In the genomic region with DNA sequence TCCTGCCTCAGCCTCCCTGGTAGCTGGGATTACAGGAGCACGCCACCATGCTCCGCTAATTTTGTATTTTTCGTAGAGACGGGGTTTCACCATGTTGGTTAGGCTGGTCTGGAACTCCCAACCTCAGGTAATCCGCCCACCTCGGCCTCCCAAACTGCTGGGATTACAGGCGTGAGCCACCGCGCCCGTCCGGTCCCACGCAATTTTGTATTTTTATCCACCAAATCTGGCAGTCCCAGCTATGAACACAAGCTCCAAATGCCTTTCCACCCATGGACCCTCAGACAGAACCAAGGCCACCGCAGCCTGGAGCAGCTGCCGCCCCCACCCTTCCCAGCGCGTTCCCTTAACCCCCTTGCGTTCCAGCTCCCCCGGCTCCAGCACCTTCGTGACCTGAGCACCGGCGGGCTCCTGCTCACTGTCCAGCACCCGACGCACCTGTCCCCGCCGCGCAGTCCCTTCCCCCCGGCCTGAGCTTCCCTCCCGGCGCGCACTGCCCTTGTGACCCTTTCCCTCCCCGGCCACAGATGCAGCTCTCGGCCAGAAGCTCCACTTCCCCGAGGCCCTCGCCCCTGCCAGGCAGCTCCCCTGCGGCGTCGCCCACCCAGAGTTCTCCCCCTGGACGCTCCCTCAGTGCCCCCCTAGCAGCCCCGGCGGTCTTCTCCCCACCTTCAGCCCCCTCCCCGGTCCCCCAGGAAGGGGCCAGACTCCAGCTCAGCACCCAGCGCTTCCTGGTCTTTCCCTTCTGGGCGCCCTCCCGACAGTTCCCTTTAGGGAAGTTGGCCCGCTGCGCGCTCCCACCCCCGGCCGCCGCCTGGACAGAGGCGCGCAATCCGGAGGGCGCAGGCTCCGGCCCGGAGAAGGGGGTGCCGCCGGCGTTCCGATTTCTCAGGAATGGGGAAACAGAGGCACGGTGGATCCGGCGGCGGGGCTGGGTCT, we compare ENCODE assay signal across 8 cellular contexts. TPM values are rescaled to one million over a fixed set of nuclear protein-coding genes. Genes with fewer than 3 reads are reported as not detected.
DNase-seq lines count a peak whose midpoint lies in the region; ATAC-seq, FAIRE-seq and TF ChIP-seq lines count a peak whose summit lies in the region.

No MANE protein-coding gene starts in this region.

- H3K4me1 ChIP-seq in A549 (no peaks in the 10 kb centered on the region), duodenal mucosa (ENCODE audit: control insufficient read depth in 1 of 2, insufficient read depth in 2 of 2, low read length in 2 of 2) (peaks cover 0 to 5% of the 10 kb centered on the region in 2 donors), OCI-LY7 (ENCODE audit: insufficient read depth, low read length, poor library complexity, severe bottlenecking) (peaks cover 9% of the 10 kb centered on the region)

- TF ChIP-seq RAD21 in A549 (conservative IDR thresholded peaks at IDR 0.05 in 1 of 2, IDR thresholded peaks at IDR 0.05 in 1 of 2) = no peak

- H3K79me2 ChIP-seq in OCI-LY7 (ENCODE audit: insufficient read depth, low read depth, low read length) = no peaks in the 10 kb centered on the region

- intact Hi-C loops in OCI-LY7 (cut with micrococcal nuclease; ENCODE audit: unreplicated experiment) = no loop called here

- H3K4me1 Mint-ChIP-seq in naive B cell = peaks cover 8 to 18% (median 17%) of the 10 kb centered on the region in 3 donors

- no peaks in the 10 kb centered on the region for H4K20me1 ChIP-seq in OCI-LY7 (ENCODE audit: insufficient read depth, low read length)

- peaks cover 9 to 16% of the 10 kb centered on the region in 2 donors for H3K27me3 ChIP-seq in duodenal mucosa (ENCODE audit: control insufficient read depth in 1 of 2, insufficient read depth in 2 of 2, low read length in 2 of 2)

- POLR2A ChIA-PET in A549 (lab: Yijun Ruan, JAX) = no interaction called here
- POLR2A ChIA-PET in OCI-LY7 (lab: Charles Lee) = no interaction called here

- DNase-seq in A549 (ENCODE audit: low read depth in 1 of 2, low spot score in 1 of 2) = no peak
- peak; percentile 79 for DNase-seq in HuH-7.5 (ENCODE audit: low spot score)
- DNase-seq in naive B cell = no peak
- DNase-seq in OCI-LY7 (ENCODE audit: low spot score) = no peak
- DNase-seq in hepatic stellate cell (ENCODE audit: low spot score) = no peak

- no peak for FAIRE-seq in A549 (lab: Jason Lieb, UNC)

- TF ChIP-seq EP300 in A549 (IDR thresholded peaks at IDR 0.05) = no peak

- peak overlapping the region in 7 of 8 donors; percentile 13 to 87 (median 66) for H3K4me3 Mint-ChIP-seq in naive B cell

- peaks cover 35 to 66% (median 42%) of the 10 kb centered on the region in 3 donors for H3K27me3 Mint-ChIP-seq in naive B cell

- 92% methylated on average over 22 of the region's 64 CpGs for WGBS in A549 (ENCODE audit: missing lambda C conversion rate)

- H2AFZ ChIP-seq in OCI-LY7 (ENCODE audit: low read length) = no peak overlapping the region

- no peaks in the 10 kb centered on the region for H3K9me3 Mint-ChIP-seq in naive B cell

- H3K4me3 ChIP-seq in A549 (peak overlapping the region; percentile 45), duodenal mucosa (ENCODE audit: low read depth in 1 of 2, low read length in 2 of 2) (peak overlapping the region; percentile 40 to 51), OCI-LY7 (ENCODE audit: low read depth, low read length, poor library complexity, severe bottlenecking) (no peak overlapping the region)

- H3K27ac ChIP-seq in A549 (peak overlapping the region in 1 of 2 experiments; percentile 81; a peak in 3 of 6 replicates), duodenal mucosa (ENCODE audit: low read depth, low read length) (no peak overlapping the region), OCI-LY7 (ENCODE audit: low read depth, low read length, poor library complexity, severe bottlenecking) (no peak overlapping the region)

- TF ChIP-seq POLR2A in A549 (IDR thresholded peaks at IDR 0.05; ENCODE audit: low read length) = no peak

- TF ChIP-seq CTCF in A549 (IDR thresholded peaks at IDR 0.05) = no peak
- TF ChIP-seq CTCF in OCI-LY7 (conservative IDR thresholded peaks at IDR 0.05; ENCODE audit: low read length) = no peak

- H3K27ac Mint-ChIP-seq in naive B cell = peak overlapping the region in 1 of 6 donors; percentile 41

- no peaks in the 10 kb centered on the region for H3K36me3 Mint-ChIP-seq in naive B cell

- CTCF ChIA-PET in A549 (lab: Yijun Ruan, JAX) (interaction anchor here (0.5 kb wide), 1 partner anchor 13 kb away, joined by 3 read pairs; no protein-coding TSS in a partner anchor), OCI-LY7 (lab: Charles Lee; ENCODE audit: unreplicated experiment) (no interaction called here)

- no peak overlapping the region for H3K9ac ChIP-seq in duodenal mucosa (ENCODE audit: low read depth in 1 of 2, low read length in 2 of 2)

- no peaks in the 10 kb centered on the region for H3K9me2 ChIP-seq in OCI-LY7 (ENCODE audit: insufficient read depth, low read length)

- H3K36me3 ChIP-seq in duodenal mucosa (ENCODE audit: control insufficient read depth in 1 of 2, insufficient read depth in 2 of 2, low read length in 2 of 2) (no peaks in the 10 kb centered on the region), OCI-LY7 (ENCODE audit: insufficient read depth, low read length) (no peaks in the 10 kb centered on the region)

- no TSS peak for BruUV-seq in OCI-LY7 (replicated peaks; lab: Mats Ljungman, UMichigan)

- peak overlapping the region; percentile 82 for H3K4me2 ChIP-seq in A549
- no peak overlapping the region for H3K4me2 ChIP-seq in OCI-LY7 (ENCODE audit: low read length)

- no peak; a peak in 1 of 6 replicates for ATAC-seq in A549
- no peak for ATAC-seq in naive B cell (ENCODE audit: low read depth in 2 of 2)
- no peak for ATAC-seq in GM21576 (IDR thresholded peaks at IDR 0.05; ENCODE audit: unreplicated experiment)
- ATAC-seq in HG02884 (IDR thresholded peaks at IDR 0.05; ENCODE audit: unreplicated experiment) = no peak

- no peaks in the 10 kb centered on the region for H3K9me3 ChIP-seq in A549
- no peaks in the 10 kb centered on the region for H3K9me3 ChIP-seq in duodenal mucosa (ENCODE audit: control insufficient read depth in 1 of 2, low read length in 2 of 2)
- H3K9me3 ChIP-seq in OCI-LY7 (ENCODE audit: low read length) = no peaks in the 10 kb centered on the region

TF ChIP-seq in A549, 52 proteins besides CTCF, POLR2A, EP300 and RAD21:
- TF ChIP-seq RFX5 (IDR thresholded peaks at IDR 0.05) = no peak
- TF ChIP-seq, protein P1, sequence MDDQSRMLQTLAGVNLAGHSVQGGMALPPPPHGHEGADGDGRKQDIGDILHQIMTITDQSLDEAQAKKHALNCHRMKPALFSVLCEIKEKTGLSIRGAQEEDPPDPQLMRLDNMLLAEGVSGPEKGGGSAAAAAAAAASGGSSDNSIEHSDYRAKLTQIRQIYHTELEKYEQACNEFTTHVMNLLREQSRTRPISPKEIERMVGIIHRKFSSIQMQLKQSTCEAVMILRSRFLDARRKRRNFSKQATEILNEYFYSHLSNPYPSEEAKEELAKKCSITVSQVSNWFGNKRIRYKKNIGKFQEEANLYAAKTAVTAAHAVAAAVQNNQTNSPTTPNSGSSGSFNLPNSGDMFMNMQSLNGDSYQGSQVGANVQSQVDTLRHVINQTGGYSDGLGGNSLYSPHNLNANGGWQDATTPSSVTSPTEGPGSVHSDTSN (IDR thresholded peaks at IDR 0.05) = no peak
- TF ChIP-seq EHMT2 (IDR thresholded peaks at IDR 0.05; ENCODE audit: low read depth) = no peak
- TF ChIP-seq CBX8 (IDR thresholded peaks at IDR 0.05) = no peak
- no peak for TF ChIP-seq NFE2L2 (conservative IDR thresholded peaks at IDR 0.05; ENCODE audit: low read length)
- TF ChIP-seq, protein P2, sequence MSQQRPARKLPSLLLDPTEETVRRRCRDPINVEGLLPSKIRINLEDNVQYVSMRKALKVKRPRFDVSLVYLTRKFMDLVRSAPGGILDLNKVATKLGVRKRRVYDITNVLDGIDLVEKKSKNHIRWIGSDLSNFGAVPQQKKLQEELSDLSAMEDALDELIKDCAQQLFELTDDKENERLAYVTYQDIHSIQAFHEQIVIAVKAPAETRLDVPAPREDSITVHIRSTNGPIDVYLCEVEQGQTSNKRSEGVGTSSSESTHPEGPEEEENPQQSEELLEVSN (IDR thresholded peaks at IDR 0.05; ENCODE audit: borderline replicate concordance, low read depth) = no peak
- TF ChIP-seq HDAC2 (IDR thresholded peaks at IDR 0.05) = no peak
- TF ChIP-seq, protein P3, sequence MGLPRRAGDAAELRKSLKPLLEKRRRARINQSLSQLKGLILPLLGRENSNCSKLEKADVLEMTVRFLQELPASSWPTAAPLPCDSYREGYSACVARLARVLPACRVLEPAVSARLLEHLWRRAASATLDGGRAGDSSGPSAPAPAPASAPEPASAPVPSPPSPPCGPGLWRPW (IDR thresholded peaks at IDR 0.05) = no peak
- no peak for TF ChIP-seq PHF8 (IDR thresholded peaks at IDR 0.05; ENCODE audit: borderline replicate concordance, low read depth)
- no peak for TF ChIP-seq JUN (IDR thresholded peaks at IDR 0.05)
- no peak for TF ChIP-seq SMC3 (IDR thresholded peaks at IDR 0.05)

RNA-seq across cellular contexts. Expression of a gene that starts 5.6 kb away (rescaled TPM):
- 8.6 and 12.3 TPM in 2 replicates for polyA plus RNA-seq in A549 (2011; rRNA removed)
- 7.4 and 9.0 TPM in 2 replicates for polyA plus RNA-seq in A549 (2012; cell fraction: cytosol; rRNA removed)
- polyA plus RNA-seq in A549 (2012; cell fraction: nucleus; rRNA removed) = 11.1 and 11.7 TPM in 2 replicates
- 8.5 to 9.5 TPM (median 8.9 TPM) in 3 replicates for polyA plus RNA-seq in A549 (2017; fragmentation: RNase III; extraction: RNeasy Plus Mini Kit Qiagen cat#74134 plus additional on column Dnase treatment)
- 10.9 and 14.4 TPM in 2 replicates for polyA minus RNA-seq in A549 (2011; rRNA and poly(A)+ RNA removed)
- polyA plus RNA-seq in naive B cell (ENCODE audit: low read depth in 6 of 6) = 10 to 100 TPM in 1 of 6 donors, 1 to 10 TPM in 5; 3.8 to 10.3 (median 6.1) TPM
- total RNA-seq in OCI-LY7 (2014; rRNA removed; shearing (Covaris generic)) = 27.8 and 30.4 TPM in 2 replicates
- 31.6 and 33.6 TPM in 2 replicates for total RNA-seq in OCI-LY7 (2022)

RNA-seq across cellular contexts. Expression of a gene that starts 20.3 kb away (rescaled TPM):
- polyA plus RNA-seq in A549 (2011; rRNA removed) (3.7 and 4.8 TPM in 2 replicates), A549 (2017; fragmentation: RNase III; extraction: RNeasy Plus Mini Kit Qiagen cat#74134 plus additional on column Dnase treatment) (11.4 to 11.7 TPM (median 11.5 TPM) in 3 replicates), naive B cell (ENCODE audit: low read depth in 6 of 6) (1 to 10 TPM in 5 of 6 donors, under 1 TPM in 1; 0.23 to 3.0 (median 1.8) TPM)
- polyA plus RNA-seq in A549 (2012; cell fraction: cytosol; rRNA removed) = 7.0 and 7.1 TPM in 2 replicates
- polyA plus RNA-seq in A549 (2012; cell fraction: nucleus; rRNA removed) = 21.6 and 26.4 TPM in 2 replicates
- polyA minus RNA-seq in A549 (2011; rRNA and poly(A)+ RNA removed) = 3.4 and 5.5 TPM in 2 replicates
- total RNA-seq in OCI-LY7 (2014; rRNA removed; shearing (Covaris generic)) = 37.3 and 38.1 TPM in 2 replicates
- 46.6 and 47.3 TPM in 2 replicates for total RNA-seq in OCI-LY7 (2022)
